ENCODE assay signal across 25 cellular contexts in genomic region chr10:103545771-103546281, GRCh38. TPM values are rescaled to one million over a fixed set of nuclear protein-coding genes. Genes with fewer than 3 reads are reported as not detected.
DNase-seq lines count a peak whose midpoint lies in the region; ATAC-seq, FAIRE-seq and TF ChIP-seq lines count a peak whose summit lies in the region.
"Had no signal": no experiment of that assay in that cellular context is flagged by ENCODE, and none has a peak within 500 bp of the region (broad histone marks: within the 10 kb centered on the region; RNA-seq: fewer than 3 reads in every experiment).

No MANE protein-coding gene starts in this region.

- DNase-seq in H7, result peak; percentile 10
- DNase-seq in NCI-H2196 (lab: John Stamatoyannopoulos, UW; ENCODE audit: unreplicated experiment), result peak; percentile 30
- DNase-seq in left colon, result peak in 1 of 2 donors; percentile 56
- peak; percentile 78 for DNase-seq in small intestine
- no peak for DNase-seq in H54 (ENCODE audit: insufficient read length, low spot score)
- DNase-seq in frontal cortex (ENCODE audit: low spot score in 2 of 2), result no peak
- DNase-seq: activated CD4-positive, alpha-beta memory T cell treated with anti-CD3 and anti-CD28 coated beads, Interleukin-2, amount 10 ng/mL, durations not matched to agents 7 days and 5 days; activated naive CD4-positive, alpha-beta T cell treated with Interleukin-2 at 50 U/mL for 16 hours; cerebellar nuclear complex; COR-L47; effector memory CD4-positive, alpha-beta T cell; esophagus squamous epithelium; glutamatergic neuron; IMR-90; left ventricle myocardium inferior; NCI-H1694 treated with DMSO at 0.1 percent for 48 hours; nucleus accumbens; stimulated activated CD4-positive, alpha-beta T cell treated with anti-CD3 and anti-CD28 coated beads, Interleukin-2, amount 100 ng/mL, for 24 hours; stimulated activated naive CD8-positive, alpha-beta T cell treated with anti-CD3 and anti-CD28 coated beads, Interleukin-15, Interleukin-2, amounts not matched to agents 100 U/mL and 50 U/mL, for 24 hours; trophoblast cell had no signal

- WGBS in small intestine, 3 donors, result 32 to 73% (median 33%) methylated on average over 4 of the region's 4 CpGs

- peaks cover 0 to 5% of the 10 kb centered on the region in 2 donors for H3K4me1 ChIP-seq in small intestine (ENCODE audit: control insufficient read depth in 2 of 2, insufficient read depth in 1 of 2, low read depth in 1 of 2, low read length in 1 of 2)

- intact Hi-C loops in left colon (cut with DNase I, micrococcal nuclease), result no loop called here

- no peaks in the 10 kb centered on the region for H3K36me3 ChIP-seq in H7 (replicated peaks; ENCODE audit: control insufficient read depth, insufficient read depth, low read length)
- H3K36me3 ChIP-seq in small intestine (ENCODE audit: control insufficient read depth in 2 of 2, insufficient read depth in 2 of 2, low read length in 2 of 2), result no peaks in the 10 kb centered on the region
- H3K36me3 ChIP-seq: ascending aorta, esophagus squamous epithelium, left ventricle myocardium inferior had no signal

- no peak overlapping the region for H3K27ac ChIP-seq in small intestine (ENCODE audit: low read depth in 1 of 2, low read length in 1 of 2)
- H3K27ac ChIP-seq: ascending aorta, esophagus squamous epithelium, left ventricle myocardium inferior had no signal

- H3K9me3 ChIP-seq in small intestine (ENCODE audit: control insufficient read depth, low read depth), result no peaks in the 10 kb centered on the region
- H3K9me3 ChIP-seq: ascending aorta, esophagus squamous epithelium, left ventricle myocardium inferior had no signal

- no peak overlapping the region for H3K4me3 ChIP-seq in H7 (ENCODE audit: insufficient read depth, low read depth, low read length)
- H3K4me3 ChIP-seq in small intestine (ENCODE audit: low read depth in 1 of 2, low read length in 2 of 2), result no peak overlapping the region
- H3K4me3 ChIP-seq: ascending aorta, esophagus squamous epithelium, left ventricle myocardium inferior had no signal

- no peak for TF ChIP-seq POLR2A in H54 (IDR thresholded peaks at IDR 0.05; ENCODE audit: low read depth, low read length)

- no peak for FAIRE-seq in small intestine (lab: Jason Lieb, UNC)
- no peak for FAIRE-seq in H54 (lab: Jason Lieb, UNC)
- FAIRE-seq in frontal cortex (lab: Jason Lieb, UNC), result no peak

- ATAC-seq in left colon, result peak; percentile 55
- ATAC-seq in HG03571 (IDR thresholded peaks at IDR 0.05; ENCODE audit: unreplicated experiment), result no peak
- ATAC-seq: sciatic nerve; stimulated activated naive CD8-positive, alpha-beta T cell treated with anti-CD3 and anti-CD28 coated beads, Interleukin-15, Interleukin-2, amounts not matched to agents 100 U/mL and 50 U/mL, for 24 hours had no signal

- no peaks in the 10 kb centered on the region for H3K27me3 ChIP-seq in H7 (ENCODE audit: control insufficient read depth, insufficient read depth, low read length)
- H3K27me3 ChIP-seq in small intestine (ENCODE audit: control insufficient read depth in 2 of 2, insufficient read depth in 2 of 2, low read length in 2 of 2), result no peaks in the 10 kb centered on the region
- H3K27me3 ChIP-seq: ascending aorta had no signal

RNA-seq across cellular contexts. Expression of gene NEURL1, which starts 52.3 kb away (rescaled TPM):
- total RNA-seq in H7 (2014; rRNA removed; shearing (Covaris generic)), result 7.9 and 16.5 TPM in 2 replicates
- total RNA-seq in left colon, result 10 to 100 TPM; 47.5 to 49.2 TPM
- 10 to 100 TPM; 14.6 to 25.7 (median 15.9) TPM for polyA plus RNA-seq in small intestine
- 25.7 TPM for total RNA-seq in frontal cortex
- total RNA-seq: ascending aorta, Daoy, NCI-H460 had no signal

Comparison
In these comparisons a context has a peak if more than half of its experiments do, and no peak if none do; other contexts are left out.
1. DNase-seq: peak in H7 (single experiment), NCI-H2196 (single experiment) and small intestine (single experiment); none in H54 (single experiment) and frontal cortex (0 of 2).